ENCODE assay signal across 7 cellular contexts in genomic region chr6:116263353-116263752, GRCh38.
"Had no signal": no experiment of that assay in that cellular context is flagged by ENCODE, and none has a peak within 500 bp of the region (broad histone marks: within the 10 kb centered on the region; RNA-seq: fewer than 3 reads in every experiment).

No MANE protein-coding gene starts in this region.

- FAIRE-seq: HTR-8/SVneo had no signal

- DNase-seq: GM23248, GOT3, H7, KG1 had no signal

- ATAC-seq: HCT116 had no signal

- H3K9ac ChIP-seq: GM23248 had no signal

- H3K9me3 ChIP-seq: HAP-1 had no signal

- H3K4me3 ChIP-seq: GM23248, HAP-1 had no signal

- H3K36me3 ChIP-seq: HAP-1 had no signal

- H3K4me1 ChIP-seq: HAP-1 had no signal

- H3K27ac ChIP-seq: GM23248 had no signal

- H2AFZ ChIP-seq: GM23248 had no signal
